In the genomic region with DNA sequence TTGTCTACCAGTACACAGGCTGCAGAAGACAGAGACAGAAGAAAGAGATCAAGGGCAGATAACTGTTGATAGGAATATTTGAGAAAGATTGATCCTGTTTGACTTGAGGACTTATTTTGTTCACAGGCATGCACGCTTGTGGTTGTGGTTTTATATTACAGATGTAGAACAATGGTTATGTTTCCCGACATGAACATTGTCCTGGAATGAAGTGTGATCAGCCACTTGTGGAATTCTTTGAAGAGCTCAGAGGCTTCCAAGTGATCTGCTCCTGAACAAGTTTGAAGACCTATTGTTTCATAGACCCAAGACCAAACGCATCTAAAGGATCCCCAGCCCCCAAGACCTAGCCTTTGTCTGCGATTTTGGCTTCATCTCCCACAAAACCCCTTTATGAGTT, we compare ENCODE assay signal across 25 cellular contexts. TPM values are rescaled to one million over a fixed set of nuclear protein-coding genes. Genes with fewer than 3 reads are reported as not detected.
"Had no signal": no experiment of that assay in that cellular context is flagged by ENCODE, and none has a peak within 500 bp of the region (broad histone marks: within the 10 kb centered on the region; RNA-seq: fewer than 3 reads in every experiment).

No MANE protein-coding gene starts in this region.

- H3K4me3 Mint-ChIP-seq: activated CD4-positive, alpha-beta T cell treated with anti-CD3 and anti-CD28 coated beads, Interleukin-2, amount 10 ng/mL, durations not matched to agents 24 days and 14 days; activated CD8-positive, alpha-beta T cell treated with anti-CD3 and anti-CD28 coated beads for 36 hours; activated naive CD4-positive, alpha-beta T cell treated with anti-CD3 and anti-CD28 coated beads, Interleukin-2, amount 50 U/mL, for 24 hours; immature natural killer cell; natural killer cell; stimulated activated naive B cell treated with anti-CD40 and anti-IgM and Interleukin-4, amounts not matched to agents 10 μg/mL and 1 μg/mL and 100 μg/mL, for 72 hours; T-cell had no signal

- H3K27me3 Mint-ChIP-seq: activated CD4-positive, alpha-beta T cell treated with anti-CD3 and anti-CD28 coated beads, Interleukin-2, amount 10 ng/mL, durations not matched to agents 24 days and 14 days; activated CD8-positive, alpha-beta T cell treated with anti-CD3 and anti-CD28 coated beads for 36 hours; activated naive CD4-positive, alpha-beta T cell treated with anti-CD3 and anti-CD28 coated beads, Interleukin-2, amount 50 U/mL, for 24 hours; stimulated activated naive B cell treated with anti-CD40 and anti-IgM and Interleukin-4, amounts not matched to agents 10 μg/mL and 1 μg/mL and 100 μg/mL, for 72 hours; T-cell had no signal

- H3K27ac ChIP-seq: brain microvascular endothelial cell, gastroesophageal sphincter, heart right ventricle, left ventricle myocardium inferior, pancreas, tibial artery had no signal

- H3K9me3 ChIP-seq: gastroesophageal sphincter, pancreas, tibial artery had no signal

- H3K27ac Mint-ChIP-seq: activated CD4-positive, alpha-beta T cell treated with anti-CD3 and anti-CD28 coated beads, Interleukin-2, amount 10 ng/mL, durations not matched to agents 24 days and 14 days; activated CD8-positive, alpha-beta T cell treated with anti-CD3 and anti-CD28 coated beads for 36 hours; activated naive CD4-positive, alpha-beta T cell treated with anti-CD3 and anti-CD28 coated beads, Interleukin-2, amount 50 U/mL, for 24 hours; immature natural killer cell; natural killer cell; stimulated activated naive B cell treated with anti-CD40 and anti-IgM and Interleukin-4, amounts not matched to agents 10 μg/mL and 1 μg/mL and 100 μg/mL, for 72 hours had no signal

- DNase-seq: activated CD4-positive, alpha-beta T cell treated with anti-CD3 and anti-CD28 coated beads, Interleukin-2, amount 10 ng/mL, durations not matched to agents 24 days and 14 days; activated CD8-positive, alpha-beta T cell treated with anti-CD3 and anti-CD28 coated beads for 36 hours; activated gamma-delta T cell; brain microvascular endothelial cell; cerebellar nuclear complex; effector CD8-positive, alpha-beta T cell; heart right ventricle; immature natural killer cell; kidney glomerular epithelial cell; left ventricle myocardium inferior; mammary epithelial cell; natural killer cell; pancreas; stimulated activated CD4-positive, alpha-beta T cell treated with anti-CD3 and anti-CD28 coated beads, Interleukin-4, amount 100 ng/mL, for 4 hours; stimulated activated naive B cell treated with anti-CD40 and anti-IgM and Interleukin-4, amounts not matched to agents 10 μg/mL and 1 μg/mL and 100 μg/mL, for 72 hours; T-cell; T1000; tibial artery had no signal

- H3K4me1 Mint-ChIP-seq: immature natural killer cell, natural killer cell, T-cell had no signal

- H3K9me3 Mint-ChIP-seq: activated CD4-positive, alpha-beta T cell treated with anti-CD3 and anti-CD28 coated beads, Interleukin-2, amount 10 ng/mL, durations not matched to agents 24 days and 14 days; activated CD8-positive, alpha-beta T cell treated with anti-CD3 and anti-CD28 coated beads for 36 hours; activated naive CD4-positive, alpha-beta T cell treated with anti-CD3 and anti-CD28 coated beads, Interleukin-2, amount 50 U/mL, for 24 hours; immature natural killer cell; natural killer cell had no signal

- ATAC-seq: activated CD8-positive, alpha-beta T cell treated with anti-CD3 and anti-CD28 coated beads for 36 hours; esophagus mucosa; gastroesophageal sphincter; heart right ventricle; natural killer cell; pancreas; sciatic nerve; SK-N-SH treated with all-trans-retinoic acid at 6 μM for 48 hours; stimulated activated naive B cell treated with anti-CD40 and anti-IgM and Interleukin-4, amounts not matched to agents 10 μg/mL and 1 μg/mL and 100 μg/mL, for 72 hours; T-cell had no signal

- H3K4me3 ChIP-seq: gastroesophageal sphincter, heart right ventricle, left ventricle myocardium inferior, pancreas, tibial artery had no signal

RNA-seq across cellular contexts. Expression of a gene that starts 13.7 kb away (rescaled TPM):
- total RNA-seq: activated CD4-positive, alpha-beta T cell treated with anti-CD3 and anti-CD28 coated beads, Interleukin-2, amount 10 ng/mL, durations not matched to agents 24 days and 14 days; activated CD8-positive, alpha-beta T cell treated with anti-CD3 and anti-CD28 coated beads for 36 hours; esophagus mucosa; gastroesophageal sphincter; heart right ventricle; left ventricle myocardium inferior; mammary epithelial cell; mononuclear cell; natural killer cell; pancreas; sciatic nerve; subcutaneous adipose tissue; T-cell had no signal

RNA-seq across cellular contexts. Expression of a gene that starts 38.1 kb away (rescaled TPM):
- total RNA-seq: esophagus mucosa, gastroesophageal sphincter, heart right ventricle, left ventricle myocardium inferior, mammary epithelial cell, mononuclear cell, natural killer cell, pancreas, sciatic nerve, subcutaneous adipose tissue had no signal
